In genomic region chr3:73086071-73086494, GRCh38 we compare ENCODE assay signal across 8 cellular contexts. TPM values are rescaled to one million over a fixed set of nuclear protein-coding genes. Genes with fewer than 3 reads are reported as not detected.
DNase-seq lines count a peak whose midpoint lies in the region; ATAC-seq and TF ChIP-seq lines count a peak whose summit lies in the region.

No MANE protein-coding gene starts in this region.

- H3K4me3 ChIP-seq in astrocyte of the spinal cord (ENCODE audit: low read depth, low read length): no peak overlapping the region

- ATAC-seq in HG03565 (IDR thresholded peaks at IDR 0.05; ENCODE audit: unreplicated experiment): peak; percentile 68
- ATAC-seq in T-helper 17 cell: peak; percentile 79
- no peak for ATAC-seq in HG02981 (IDR thresholded peaks at IDR 0.05; ENCODE audit: unreplicated experiment)
- ATAC-seq in stimulated activated memory B cell treated with anti-CD40 and anti-IgM and Interleukin-4, amounts not matched to agents 10 μg/mL and 1 μg/mL and 100 μg/mL, for 72 hours: no peak

- in situ Hi-C loops in astrocyte of the spinal cord (cut with HindIII; ENCODE audit: low sequenced_read_pairs): no loop called here

- H3K4me3 Mint-ChIP-seq in T-helper 17 cell: peak overlapping the region; percentile 56
- H3K4me3 Mint-ChIP-seq in stimulated activated memory B cell treated with anti-CD40 and anti-IgM and Interleukin-4, amounts not matched to agents 10 μg/mL and 1 μg/mL and 100 μg/mL, for 72 hours: no peak overlapping the region

- DNase-seq in DMS53 (lab: John Stamatoyannopoulos, UW) (peak; percentile 31), T-helper 17 cell (peak in 2 of 3 donors; percentile 26 to 28), astrocyte of the spinal cord (ENCODE audit: low read depth, low spot score) (peak; percentile 35), hypothalamus (lab: John Stamatoyannopoulos, UW) (peak in 26 of 51 donors; percentile 2 to 43 (median 14))
- peak; percentile 15 to 32 (median 20) for DNase-seq in stimulated activated CD4-positive, alpha-beta T cell treated with anti-CD3 and anti-CD28 coated beads, Interleukin-1b, Interleukin-23, amount 100 ng/mL, for 24 hours (ENCODE audit: low read depth in 4 of 4, low spot score in 1 of 4)

- TF ChIP-seq CTCF in astrocyte of the spinal cord (IDR thresholded peaks at IDR 0.05; ENCODE audit: low read depth, low read length): peak; percentile 68

- peaks cover 10% of the 10 kb centered on the region for H3K27me3 Mint-ChIP-seq in T-helper 17 cell
- H3K27me3 Mint-ChIP-seq in stimulated activated memory B cell treated with anti-CD40 and anti-IgM and Interleukin-4, amounts not matched to agents 10 μg/mL and 1 μg/mL and 100 μg/mL, for 72 hours: no peaks in the 10 kb centered on the region

- no peaks in the 10 kb centered on the region for H3K9me3 ChIP-seq in T-helper 17 cell (ENCODE audit: control insufficient read depth, low read length, poor library complexity, severe bottlenecking)

- no peak overlapping the region for H3K27ac Mint-ChIP-seq in T-helper 17 cell
- no peak overlapping the region for H3K27ac Mint-ChIP-seq in stimulated activated memory B cell treated with anti-CD40 and anti-IgM and Interleukin-4, amounts not matched to agents 10 μg/mL and 1 μg/mL and 100 μg/mL, for 72 hours

- H3K36me3 Mint-ChIP-seq in T-helper 17 cell (ENCODE audit: low read depth): no peaks in the 10 kb centered on the region
- no peaks in the 10 kb centered on the region for H3K36me3 Mint-ChIP-seq in stimulated activated memory B cell treated with anti-CD40 and anti-IgM and Interleukin-4, amounts not matched to agents 10 μg/mL and 1 μg/mL and 100 μg/mL, for 72 hours

- H3K9me3 Mint-ChIP-seq in stimulated activated memory B cell treated with anti-CD40 and anti-IgM and Interleukin-4, amounts not matched to agents 10 μg/mL and 1 μg/mL and 100 μg/mL, for 72 hours: no peaks in the 10 kb centered on the region

- H3K4me1 Mint-ChIP-seq in T-helper 17 cell: peaks cover 7% of the 10 kb centered on the region
- H3K4me1 Mint-ChIP-seq in stimulated activated memory B cell treated with anti-CD40 and anti-IgM and Interleukin-4, amounts not matched to agents 10 μg/mL and 1 μg/mL and 100 μg/mL, for 72 hours: peaks cover 6% of the 10 kb centered on the region

RNA-seq across cellular contexts. Expression of gene EBLN2, which starts 24.6 kb away (rescaled TPM):
- total RNA-seq in T-helper 17 cell: 10 to 100 TPM; 11.7 to 15.8 TPM

Comparison
In these comparisons a context has a peak if more than half of its experiments do, and no peak if none do; other contexts are left out.
1. ATAC-seq: peak in HG03565 (single experiment) and T-helper 17 cell (single experiment); none in HG02981 (single experiment) and stimulated activated memory B cell treated with anti-CD40 and anti-IgM and Interleukin-4, amounts not matched to agents 10 μg/mL and 1 μg/mL and 100 μg/mL, for 72 hours (single experiment).
2. Peak in every context shown above with its lines, with median percentiles within 50 percentile points of each other: DNase-seq.